ENCODE assay signal across 19 cellular contexts in genomic region chr6:168533428-168533827, GRCh38.
DNase-seq lines count a peak whose midpoint lies in the region; ATAC-seq and TF ChIP-seq lines count a peak whose summit lies in the region.
"Had no signal": no experiment of that assay in that cellular context is flagged by ENCODE, and none has a peak within 500 bp of the region (broad histone marks: within the 10 kb centered on the region; RNA-seq: fewer than 3 reads in every experiment).

No MANE protein-coding gene starts in this region.

- H3K4me3 Mint-ChIP-seq in T-helper 2 cell treated with Interferon-gamma antibody and Interleukin-4, amounts not matched to agents 5 μg/mL and 100 μg/mL, for 36 hours, result no peak overlapping the region
- H3K4me3 Mint-ChIP-seq in glutamatergic neuron (ENCODE audit: unreplicated experiment), result no peak overlapping the region

- no peak for TF ChIP-seq POLR2A in stomach (IDR thresholded peaks at IDR 0.05)

- TF ChIP-seq CTCF in LNCaP clone FGC (IDR thresholded peaks at IDR 0.05; ENCODE audit: control insufficient read depth, extremely low read depth, insufficient read depth) (no peak), VCaP (conservative IDR thresholded peaks at IDR 0.05) (no peak), stomach (IDR thresholded peaks at IDR 0.05) (no peak), glutamatergic neuron (IDR thresholded peaks at IDR 0.05; ENCODE audit: partially characterized antibody, unreplicated experiment) (no peak)

- H3K4me3 ChIP-seq in LNCaP clone FGC (ENCODE audit: low read depth, low read length) (no peak overlapping the region), stomach (no peak overlapping the region)

- H3K9me3 ChIP-seq in stomach, result no peaks in the 10 kb centered on the region
- H3K9me3 ChIP-seq: Caco-2 had no signal

- H3K4me1 Mint-ChIP-seq in T-helper 2 cell treated with Interferon-gamma antibody and Interleukin-4, amounts not matched to agents 5 μg/mL and 100 μg/mL, for 36 hours (ENCODE audit: low read depth), result peaks cover 2% of the 10 kb centered on the region
- peaks cover 18% of the 10 kb centered on the region for H3K4me1 Mint-ChIP-seq in glutamatergic neuron (ENCODE audit: low read depth, unreplicated experiment)

- DNase-seq in LNCaP clone FGC (ENCODE audit: low read depth) (peak; percentile 15), left ventricle myocardium superior (no peak), stomach (peak; percentile 55), hepatic stellate cell (ENCODE audit: low spot score) (no peak), glutamatergic neuron (no peak)
- no peak for DNase-seq in T-helper 2 cell treated with Interferon-gamma antibody and Interleukin-4, amounts not matched to agents 5 μg/mL and 100 μg/mL, for 36 hours (ENCODE audit: low spot score)
- no peak for DNase-seq in activated naive CD4-positive, alpha-beta T cell treated with anti-CD3 and anti-CD28 coated beads, Interleukin-2, amount 50 U/mL, for 16 hours
- DNase-seq: activated naive CD4-positive, alpha-beta T cell treated with Interleukin-2 at 50 U/mL for 16 hours; activated T-cell treated with anti-CD3 and anti-CD28 coated beads for 4 hours; aorta; Caco-2; foreskin keratinocyte; GDM1; Karpas-422; NCI-H1417 treated with DMSO at 0.1 percent for 48 hours; NCI-H2227 treated with DMSO at 0.1 percent for 48 hours; stimulated activated CD4-positive, alpha-beta T cell treated with anti-CD3 and anti-CD28 coated beads, Interleukin-4, amount 100 ng/mL, for 1 hour had no signal

- H3K4me1 ChIP-seq in stomach, result peaks cover 0 to 53% (median 18%) of the 10 kb centered on the region in 4 donors
- H3K4me1 ChIP-seq: Caco-2, foreskin keratinocyte had no signal

- no peak for TF ChIP-seq EP300 in stomach (IDR thresholded peaks at IDR 0.05)

- no peaks in the 10 kb centered on the region for H3K36me3 ChIP-seq in stomach

- 13 to 29% (median 16%) methylated on average over 4 of the region's 4 CpGs for WGBS in stomach, 5 donors

- H3K9me3 Mint-ChIP-seq in T-helper 2 cell treated with Interferon-gamma antibody and Interleukin-4, amounts not matched to agents 5 μg/mL and 100 μg/mL, for 36 hours, result no peaks in the 10 kb centered on the region
- peaks cover 1% of the 10 kb centered on the region for H3K9me3 Mint-ChIP-seq in glutamatergic neuron (ENCODE audit: unreplicated experiment)

- intact Hi-C loops in left ventricle myocardium superior (cut with micrococcal nuclease), result no loop called here
- intact Hi-C loops in stomach (cut with DNase I; ENCODE audit: low total_unique reads), result no loop called here

- H3K27me3 Mint-ChIP-seq in T-helper 2 cell treated with Interferon-gamma antibody and Interleukin-4, amounts not matched to agents 5 μg/mL and 100 μg/mL, for 36 hours (ENCODE audit: low read depth), result no peaks in the 10 kb centered on the region
- H3K27me3 Mint-ChIP-seq in glutamatergic neuron (ENCODE audit: unreplicated experiment), result no peaks in the 10 kb centered on the region

- H3K36me3 Mint-ChIP-seq in T-helper 2 cell treated with Interferon-gamma antibody and Interleukin-4, amounts not matched to agents 5 μg/mL and 100 μg/mL, for 36 hours (ENCODE audit: low read depth), result no peaks in the 10 kb centered on the region
- H3K36me3 Mint-ChIP-seq in glutamatergic neuron (ENCODE audit: unreplicated experiment), result no peaks in the 10 kb centered on the region

- H3K27me3 ChIP-seq in stomach, result no peaks in the 10 kb centered on the region
- H3K27me3 ChIP-seq: foreskin keratinocyte had no signal

- peak; percentile 84 for ATAC-seq in left ventricle myocardium superior
- ATAC-seq: foreskin keratinocyte had no signal

- no peak overlapping the region for H3K27ac Mint-ChIP-seq in T-helper 2 cell treated with Interferon-gamma antibody and Interleukin-4, amounts not matched to agents 5 μg/mL and 100 μg/mL, for 36 hours
- no peak overlapping the region for H3K27ac Mint-ChIP-seq in glutamatergic neuron (ENCODE audit: unreplicated experiment)

- peak overlapping the region; percentile 37; the same call in 1 of the 2 replicates for H3K27ac ChIP-seq in VCaP
- peak overlapping the region in 4 of 5 donors; percentile 16 to 84 (median 33) for H3K27ac ChIP-seq in stomach
- H3K27ac ChIP-seq: foreskin keratinocyte, RWPE1 had no signal

Comparison
In these comparisons a context has a peak if more than half of its experiments do, and no peak if none do; other contexts are left out.
1. DNase-seq: peak in LNCaP clone FGC (single experiment) and stomach (single experiment); none in left ventricle myocardium superior (single experiment), hepatic stellate cell (single experiment), T-helper 2 cell treated with Interferon-gamma antibody and Interleukin-4, amounts not matched to agents 5 μg/mL and 100 μg/mL, for 36 hours (single experiment), activated naive CD4-positive, alpha-beta T cell treated with anti-CD3 and anti-CD28 coated beads, Interleukin-2, amount 50 U/mL, for 16 hours (single experiment) and glutamatergic neuron (single experiment).